Comparison of ENCODE assay signal across 9 cellular contexts in genomic region chr1:228084797-228085196, GRCh38. TPM values are rescaled to one million over a fixed set of nuclear protein-coding genes. Genes with fewer than 3 reads are reported as not detected.
DNase-seq lines count a peak whose midpoint lies in the region; ATAC-seq and TF ChIP-seq lines count a peak whose summit lies in the region.
"Had no signal": no experiment of that assay in that cellular context is flagged by ENCODE, and none has a peak within 500 bp of the region (broad histone marks: within the 10 kb centered on the region; RNA-seq: fewer than 3 reads in every experiment).

No MANE protein-coding gene starts in this region.

- H3K9me3 Mint-ChIP-seq in activated CD8-positive, alpha-beta T cell treated with anti-CD3 and anti-CD28 coated beads, Interleukin-2, amount 10 ng/mL, durations not matched to agents 7 days and 5 days (ENCODE audit: insufficient read depth): no peaks in the 10 kb centered on the region

- H3K27me3 Mint-ChIP-seq in activated CD8-positive, alpha-beta T cell treated with anti-CD3 and anti-CD28 coated beads, Interleukin-2, amount 10 ng/mL, durations not matched to agents 7 days and 5 days (ENCODE audit: low read depth): no peaks in the 10 kb centered on the region

- peaks cover 62% of the 10 kb centered on the region for H3K4me1 Mint-ChIP-seq in activated CD8-positive, alpha-beta T cell treated with anti-CD3 and anti-CD28 coated beads, Interleukin-2, amount 10 ng/mL, durations not matched to agents 7 days and 5 days (ENCODE audit: low read depth)

- H3K79me2 ChIP-seq in HCT116 (ENCODE audit: insufficient read depth, low read length): peaks cover 99% of the 10 kb centered on the region

- TF ChIP-seq POLR2A in HCT116 (IDR thresholded peaks at IDR 0.05; ENCODE audit: borderline replicate concordance, extremely low read depth, insufficient read depth, insufficient read length) (no peak), testis (IDR thresholded peaks at IDR 0.05) (no peak)

- intact Hi-C loops in HCT116 (cut with micrococcal nuclease): no loop called here
- intact Hi-C loops in heart right ventricle (cut with DNase I): no loop called here
- intact Hi-C loops in testis (cut with DNase I; ENCODE audit: low total_unique reads): no loop called here

- H3K27ac ChIP-seq in HCT116 (ENCODE audit: low read depth, low read length): no peak overlapping the region
- peak overlapping the region in 9 of 10 donors; percentile 29 to 100 (median 99) for H3K27ac ChIP-seq in heart right ventricle
- H3K27ac ChIP-seq in skeletal muscle tissue (ENCODE audit: low read depth, low read length): peak overlapping the region; percentile 95
- H3K27ac ChIP-seq in testis: peak overlapping the region in 1 of 2 donors; percentile 46

- WGBS in heart right ventricle, 2 donors: 35 to 39% methylated on average over 5 of the region's 5 CpGs
- WGBS in testis, 2 donors: 20 to 25% methylated on average over 5 of the region's 5 CpGs

- in situ Hi-C loops in GM13976 (cut with MboI; ENCODE audit: low sequenced_read_pairs, unreplicated experiment): no loop called here

- no peak for DNase-seq in HCT116 (ENCODE audit: low read depth, low spot score)
- DNase-seq in activated CD8-positive, alpha-beta T cell treated with anti-CD3 and anti-CD28 coated beads, Interleukin-2, amount 10 ng/mL, durations not matched to agents 7 days and 5 days: no peak
- no peak for DNase-seq in heart right ventricle
- no peak for DNase-seq in NCI-H1694 (lab: John Stamatoyannopoulos, UW)
- no peak for DNase-seq in GM13976 (ENCODE audit: low spot score)
- DNase-seq in anterior cingulate cortex (lab: John Stamatoyannopoulos, UW): no peak
- no peak for DNase-seq in testis
- DNase-seq: effector CD8-positive, alpha-beta T cell had no signal

- H4K20me1 ChIP-seq in HCT116 (ENCODE audit: insufficient read depth): peaks cover 44% of the 10 kb centered on the region

- H3K4me1 ChIP-seq in HCT116 (ENCODE audit: control insufficient read depth in 1 of 2, insufficient read depth in 2 of 2, low read length in 2 of 2) (peaks cover 11 to 51% of the 10 kb centered on the region in 2 experiments), heart right ventricle (peaks cover 45 to 78% (median 74%) of the 10 kb centered on the region in 9 donors), skeletal muscle tissue (ENCODE audit: control insufficient read depth in 3 of 3, insufficient read depth in 3 of 3, low read length in 3 of 3) (peaks cover 71 to 76% (median 72%) of the 10 kb centered on the region in 3 donors), testis (peaks cover 63% of the 10 kb centered on the region)

- H3K4me2 ChIP-seq in HCT116 (ENCODE audit: low read length): peak overlapping the region; percentile 96

- H3K9me2 ChIP-seq in HCT116 (ENCODE audit: insufficient read depth): no peaks in the 10 kb centered on the region

- H3K36me3 ChIP-seq in HCT116 (ENCODE audit: control insufficient read depth in 1 of 2, insufficient read depth in 2 of 2, low read length in 2 of 2): peaks cover 0 to 34% of the 10 kb centered on the region in 2 experiments; a peak in 1 of 4 replicates
- peaks cover 0 to 10% (median 0%) of the 10 kb centered on the region in 9 donors for H3K36me3 ChIP-seq in heart right ventricle
- peaks cover 1 to 8% (median 3%) of the 10 kb centered on the region in 3 donors for H3K36me3 ChIP-seq in skeletal muscle tissue (ENCODE audit: control insufficient read depth in 3 of 3, insufficient read depth in 3 of 3, low read length in 3 of 3)
- no peaks in the 10 kb centered on the region for H3K36me3 ChIP-seq in testis (ENCODE audit: low read depth, missing control alignments)

- no peak overlapping the region for H2AFZ ChIP-seq in HCT116 (ENCODE audit: low read depth, low read length, poor library complexity, severe bottlenecking)

- CTCF ChIA-PET in HCT116 (lab: Charles Lee): no interaction called here
- CTCF ChIA-PET in activated CD8-positive, alpha-beta T cell treated with anti-CD3 and anti-CD28 coated beads, Interleukin-2, amount 10 ng/mL, durations not matched to agents 7 days and 5 days (lab: Charles Lee): interaction anchor here (0.8 to 1.5 kb wide), 3 partner anchors 17 to 416 kb away, joined by 3 to 4 read pairs (median 4); partner anchors contain the start of gene IBA57

- H3K4me3 Mint-ChIP-seq in activated CD8-positive, alpha-beta T cell treated with anti-CD3 and anti-CD28 coated beads, Interleukin-2, amount 10 ng/mL, durations not matched to agents 7 days and 5 days: peak overlapping the region; percentile 94

- H3K36me3 Mint-ChIP-seq in activated CD8-positive, alpha-beta T cell treated with anti-CD3 and anti-CD28 coated beads, Interleukin-2, amount 10 ng/mL, durations not matched to agents 7 days and 5 days (ENCODE audit: low read depth): peaks cover 57% of the 10 kb centered on the region

- no peaks in the 10 kb centered on the region for H3K9me3 ChIP-seq in HCT116 (ENCODE audit: control insufficient read depth in 1 of 2, insufficient read depth in 1 of 2, low read depth in 1 of 2, low read length in 2 of 2)
- H3K9me3 ChIP-seq in heart right ventricle: no peaks in the 10 kb centered on the region
- no peaks in the 10 kb centered on the region for H3K9me3 ChIP-seq in skeletal muscle tissue (ENCODE audit: control insufficient read depth in 3 of 3, low read length in 3 of 3)
- no peaks in the 10 kb centered on the region for H3K9me3 ChIP-seq in testis

- ATAC-seq in HCT116 (no peak), heart right ventricle (no peak)
- no peak for ATAC-seq in activated CD8-positive, alpha-beta T cell treated with anti-CD3 and anti-CD28 coated beads, Interleukin-2, amount 10 ng/mL, durations not matched to agents 7 days and 5 days

- RAD21 ChIA-PET in HCT116 (lab: Charles Lee; ENCODE audit: low non-redundant PET in 1 of 2, low total read pairs in 2 of 2, uncharacterized antibody in 2 of 2, unreplicated experiment in 2 of 2): no interaction called here

- H3K4me3 ChIP-seq in HCT116 (replicated peaks in 1 of 2; ENCODE audit: low read depth in 1 of 2, low read length in 2 of 2) (peak overlapping the region; percentile 94 to 99), heart right ventricle (peak overlapping the region in 8 of 10 donors; percentile 10 to 100 (median 92)), skeletal muscle tissue (ENCODE audit: low read length in 3 of 3) (peak overlapping the region; percentile 54 to 100 (median 85)), testis (no peak overlapping the region)

- H3K27ac Mint-ChIP-seq in activated CD8-positive, alpha-beta T cell treated with anti-CD3 and anti-CD28 coated beads, Interleukin-2, amount 10 ng/mL, durations not matched to agents 7 days and 5 days: peak overlapping the region; percentile 98

- no TSS peak for BruUV-seq in HCT116 (replicated peaks; lab: Mats Ljungman, UMichigan)

- POLR2A ChIA-PET in HCT116 (lab: Charles Lee): interaction anchor here (1.0 kb wide), 1 partner anchor 16 kb away, joined by 3 read pairs; no protein-coding TSS in a partner anchor
- POLR2A ChIA-PET in activated CD8-positive, alpha-beta T cell treated with anti-CD3 and anti-CD28 coated beads, Interleukin-2, amount 10 ng/mL, durations not matched to agents 7 days and 5 days (lab: Charles Lee): interaction anchor here (3.2 kb wide), 1 partner anchor 16 kb away, joined by 25 read pairs; no protein-coding TSS in a partner anchor

- TF ChIP-seq CTCF in HCT116 (IDR thresholded peaks at IDR 0.05 in 2 of 3, conservative IDR thresholded peaks at IDR 0.05 in 1 of 3; ENCODE audit: borderline replicate concordance in 1 of 3, insufficient read depth in 1 of 3, low read depth in 2 of 3, low read length in 2 of 3): no peak
- no peak for TF ChIP-seq CTCF in heart right ventricle (IDR thresholded peaks at IDR 0.05)
- TF ChIP-seq CTCF in GM13976 (IDR thresholded peaks at IDR 0.05; ENCODE audit: borderline replicate concordance, control extremely low read depth, extremely low read depth, insufficient read depth, missing control alignments): no peak
- no peak for TF ChIP-seq CTCF in testis (IDR thresholded peaks at IDR 0.05)

- peak overlapping the region; percentile 100; the same call in 1 of the 2 replicates for H3K9ac ChIP-seq in HCT116 (ENCODE audit: low read length)
- H3K9ac ChIP-seq in skeletal muscle tissue (ENCODE audit: low read depth in 1 of 3, low read length in 3 of 3): peak overlapping the region in 1 of 3 donors; percentile 98

- TF ChIP-seq RAD21 in HCT116 (IDR thresholded peaks at IDR 0.05; ENCODE audit: low read depth): no peak

- H3K27me3 ChIP-seq in HCT116 (ENCODE audit: insufficient read depth, low read length) (no peaks in the 10 kb centered on the region), heart right ventricle (no peaks in the 10 kb centered on the region), skeletal muscle tissue (ENCODE audit: control insufficient read depth in 3 of 3, insufficient read depth in 3 of 3, low read length in 3 of 3) (no peaks in the 10 kb centered on the region), testis (no peaks in the 10 kb centered on the region)

RNA-seq across cellular contexts. Expression of gene ARF1, which starts 2.3 kb away (rescaled TPM):
- total RNA-seq in HCT116 (2021; ENCODE audit: unreplicated experiment): 394 TPM
- 538 and 832 TPM in 2 replicates for polyA plus RNA-seq in HCT116 (2012)
- total RNA-seq in activated CD8-positive, alpha-beta T cell treated with anti-CD3 and anti-CD28 coated beads, Interleukin-2, amount 10 ng/mL, durations not matched to agents 7 days and 5 days: 100 to 1,000 TPM; 313 to 322 TPM
- 100 to 1,000 TPM; 262 to 372 (median 338) TPM for total RNA-seq in heart right ventricle
- 100 to 1,000 TPM; 204 to 498 TPM for polyA plus RNA-seq in heart right ventricle
- total RNA-seq in skeletal muscle tissue: 101 TPM
- 100 to 1,000 TPM; 426 to 488 TPM for total RNA-seq in testis
- polyA plus RNA-seq in testis (ENCODE audit: insufficient read depth, low read depth, low replicate concordance): 637 TPM

RNA-seq across cellular contexts. Expression of gene C1orf35, which starts 18.3 kb away (rescaled TPM):
- total RNA-seq in HCT116 (2021; ENCODE audit: unreplicated experiment) (26.1 TPM), heart right ventricle (10 to 100 TPM in 1 of 10 donors, 1 to 10 TPM in 9; 5.6 to 10.6 (median 6.3) TPM), skeletal muscle tissue (4.7 TPM), testis (10 to 100 TPM; 19.4 to 25.0 TPM)
- 19.2 and 19.3 TPM in 2 replicates for polyA plus RNA-seq in HCT116 (2012)
- 10 to 100 TPM; 24.7 to 25.6 TPM for total RNA-seq in activated CD8-positive, alpha-beta T cell treated with anti-CD3 and anti-CD28 coated beads, Interleukin-2, amount 10 ng/mL, durations not matched to agents 7 days and 5 days
- polyA plus RNA-seq in heart right ventricle (10 to 100 TPM; 11.3 to 15.7 TPM), testis (ENCODE audit: insufficient read depth, low read depth, low replicate concordance) (11.3 TPM)

RNA-seq across cellular contexts. Expression of gene MRPL55, which starts 24.3 kb away (rescaled TPM):
- 57.1 TPM for total RNA-seq in HCT116 (2021; ENCODE audit: unreplicated experiment)
- polyA plus RNA-seq in HCT116 (2012): 91.7 and 124 TPM in 2 replicates
- total RNA-seq in activated CD8-positive, alpha-beta T cell treated with anti-CD3 and anti-CD28 coated beads, Interleukin-2, amount 10 ng/mL, durations not matched to agents 7 days and 5 days: 10 to 100 TPM; 51.1 to 60.7 TPM
- total RNA-seq in heart right ventricle: 10 to 100 TPM; 38.0 to 65.2 (median 46.3) TPM
- polyA plus RNA-seq in heart right ventricle: 100 to 1,000 TPM; 113 to 174 TPM
- 38.1 TPM for total RNA-seq in skeletal muscle tissue
- total RNA-seq in testis: 100 to 1,000 TPM; 102 to 121 TPM
- 63.1 TPM for polyA plus RNA-seq in testis (ENCODE audit: insufficient read depth, low read depth, low replicate concordance)

RNA-seq across cellular contexts. Expression of gene GUK1, which starts 55.3 kb away (rescaled TPM):
- 145 TPM for total RNA-seq in HCT116 (2021; ENCODE audit: unreplicated experiment)
- 238 and 297 TPM in 2 replicates for polyA plus RNA-seq in HCT116 (2012)
- 100 to 1,000 TPM; 339 to 344 TPM for total RNA-seq in activated CD8-positive, alpha-beta T cell treated with anti-CD3 and anti-CD28 coated beads, Interleukin-2, amount 10 ng/mL, durations not matched to agents 7 days and 5 days
- 100 to 1,000 TPM; 121 to 207 (median 159) TPM for total RNA-seq in heart right ventricle
- polyA plus RNA-seq in heart right ventricle: 100 to 1,000 TPM; 275 to 474 TPM
- 165 TPM for total RNA-seq in skeletal muscle tissue
- 100 to 1,000 TPM; 298 to 343 TPM for total RNA-seq in testis
- 236 TPM for polyA plus RNA-seq in testis (ENCODE audit: insufficient read depth, low read depth, low replicate concordance)

Comparison
In these comparisons a context has a peak if more than half of its experiments do, and no peak if none do; other contexts are left out.
1. H3K4me3 ChIP-seq: peak in HCT116 (2 of 2), heart right ventricle (8 of 10) and skeletal muscle tissue (3 of 3); none in testis (0 of 2).